8 cellular contexts compared by ENCODE assay signal in genomic region chr14:23094666-23095195, GRCh38. TPM values are rescaled to one million over a fixed set of nuclear protein-coding genes. Genes with fewer than 3 reads are reported as not detected.
A peak's percentile ranks its signal among the peaks of the same experiment; 100 is the strongest.
DNase-seq lines count a peak whose midpoint lies in the region; ATAC-seq, FAIRE-seq and TF ChIP-seq lines count a peak whose summit lies in the region.

Gene ACIN1 (minus strand): TSS chr14:23095136. CDS start chr14:23095112, 24 bp downstream.

- intact Hi-C loops in gastrocnemius medialis (cut with DNase I; ENCODE audit: low total_unique reads): loop anchor here (1.0 to 2.0 kb wide), 4 partner anchors 16 to 207 kb away; partner anchors contain the start of gene PSMB5

- H3K27me3 ChIP-seq in adipocyte (replicated peaks; ENCODE audit: control insufficient read depth, insufficient read depth, low read length) (no peaks in the 10 kb centered on the region), right atrium auricular region (no peaks in the 10 kb centered on the region), gastrocnemius medialis (no peaks in the 10 kb centered on the region)

- TF ChIP-seq POLR2A in H54 (IDR thresholded peaks at IDR 0.05; ENCODE audit: low read depth, low read length) (peak; percentile 54), gastrocnemius medialis (IDR thresholded peaks at IDR 0.05) (peak; percentile 63 to 83)

- in situ Hi-C loops in G401 (cut with HindIII; ENCODE audit: low sequenced_read_pairs) (no loop called here), gastrocnemius medialis (cut with MboI; ENCODE audit: low sequenced_read_pairs in 4 of 4) (no loop called here)

- TF ChIP-seq CTCF in right atrium auricular region (IDR thresholded peaks at IDR 0.05) (no peak), gastrocnemius medialis (IDR thresholded peaks at IDR 0.05 in 4 of 5, conservative IDR thresholded peaks at IDR 0.05 in 1 of 5) (peak in 1 of 5 experiments; percentile 8)

- H3K36me3 ChIP-seq in adipocyte (ENCODE audit: control insufficient read depth, insufficient read depth, low read length, severe bottlenecking) (peaks cover 53% of the 10 kb centered on the region), right atrium auricular region (peaks cover 45% of the 10 kb centered on the region), gastrocnemius medialis (peaks cover 0 to 44% of the 10 kb centered on the region in 2 donors)

- DNase-seq in G401 (ENCODE audit: low spot score): peak; percentile 91
- peak; percentile 29 for DNase-seq in H54 (ENCODE audit: insufficient read length, low spot score)
- DNase-seq in M059J (ENCODE audit: low read depth): peak; percentile 82
- DNase-seq in adipocyte (ENCODE audit: low read depth): peak; percentile 92
- peak; percentile 80 for DNase-seq in right atrium auricular region (ENCODE audit: low spot score)
- peak; percentile 35 to 61 for DNase-seq in gastrocnemius medialis
- DNase-seq in NCI-H1417 treated with DMSO at 0.1 percent for 48 hours (lab: John Stamatoyannopoulos, UW): no peak
- no peak for DNase-seq in NCI-H2227 (lab: John Stamatoyannopoulos, UW; ENCODE audit: unreplicated experiment)

- peak within 1 kb of the TSS; percentile 99 for H3K9ac ChIP-seq in adipocyte (ENCODE audit: low read length)

- FAIRE-seq in H54 (lab: Jason Lieb, UNC): no peak

- H3K4me1 ChIP-seq in adipocyte (ENCODE audit: control insufficient read depth, insufficient read depth, low read length) (peaks cover 49% of the 10 kb centered on the region), right atrium auricular region (peaks cover 0 to 61% of the 10 kb centered on the region in 2 donors), gastrocnemius medialis (peaks cover 27 to 32% of the 10 kb centered on the region in 2 donors)

- H3K4me3 ChIP-seq in adipocyte (ENCODE audit: low read length) (peak within 1 kb of the TSS; percentile 86), right atrium auricular region (peak within 1 kb of the TSS; percentile 79 to 91), gastrocnemius medialis (peak within 1 kb of the TSS; percentile 73 to 99 (median 82))

- H3K27ac ChIP-seq in right atrium auricular region: peak within 1 kb of the TSS; percentile 96 to 99
- peak within 1 kb of the TSS; percentile 91 to 100 (median 96) for H3K27ac ChIP-seq in gastrocnemius medialis

- H3K9me3 ChIP-seq in adipocyte (ENCODE audit: control insufficient read depth, low read length) (no peaks in the 10 kb centered on the region), right atrium auricular region (no peaks in the 10 kb centered on the region), gastrocnemius medialis (no peaks in the 10 kb centered on the region)

- peak; percentile 54 to 64 for ATAC-seq in gastrocnemius medialis

RNA-seq across cellular contexts. Expression of gene ACIN1, which starts in this region (rescaled TPM):
- total RNA-seq in G401 (2014; rRNA removed; shearing (Covaris generic)): 80.3 and 95.3 TPM in 2 replicates
- 47.1 and 64.0 TPM in 2 replicates for total RNA-seq in M059J (2014; rRNA removed; shearing (Covaris generic))
- total RNA-seq in right atrium auricular region (10 to 100 TPM; 53.9 to 55.3 TPM), gastrocnemius medialis (10 to 100 TPM; 61.9 to 74.8 (median 70.6) TPM)

Comparison
In these comparisons a context has a peak if more than half of its experiments do, and no peak if none do; other contexts are left out.
1. DNase-seq: peak in G401 (single experiment), H54 (single experiment), M059J (single experiment), adipocyte (single experiment), right atrium auricular region (single experiment) and gastrocnemius medialis (2 of 2); none in NCI-H1417 treated with DMSO at 0.1 percent for 48 hours (single experiment) and NCI-H2227 (single experiment).
2. Peak in every context shown above with its lines, with median percentiles within 50 percentile points of each other: H3K4me3 ChIP-seq.